ENCODE assay signal across 1 cellular context in genomic region chr22:24208012-24208749, GRCh38.
TF ChIP-seq lines count a peak whose summit lies in the region.

No MANE protein-coding gene starts in this region.

TF ChIP-seq in endothelial cell of umbilical vein, 7 proteins besides CTCF, POLR2A, EP300 and RAD21:
- TF ChIP-seq EZH2 (IDR thresholded peaks at IDR 0.05; ENCODE audit: borderline replicate concordance, low read depth, low read length, severe bottlenecking) (no peak), POLR2AphosphoS5 (IDR thresholded peaks at IDR 0.05; ENCODE audit: insufficient read depth, low read depth, low read length) (peak; percentile 82), MAX (IDR thresholded peaks at IDR 0.05; ENCODE audit: insufficient read depth, insufficient read length) (no peak), JUN (IDR thresholded peaks at IDR 0.05; ENCODE audit: borderline replicate concordance, insufficient read depth, insufficient read length, low read depth) (peak; percentile 90), FOS (IDR thresholded peaks at IDR 0.05; ENCODE audit: borderline replicate concordance, insufficient read depth, low read length) (peak; percentile 98), MYC (IDR thresholded peaks at IDR 0.05; ENCODE audit: low read depth, low read length) (no peak), GATA2 (IDR thresholded peaks at IDR 0.05; ENCODE audit: insufficient read depth, insufficient read length, low read depth, low read length) (peak; percentile 70)
